ENCODE assay signal across 7 cellular contexts in the genomic region with DNA sequence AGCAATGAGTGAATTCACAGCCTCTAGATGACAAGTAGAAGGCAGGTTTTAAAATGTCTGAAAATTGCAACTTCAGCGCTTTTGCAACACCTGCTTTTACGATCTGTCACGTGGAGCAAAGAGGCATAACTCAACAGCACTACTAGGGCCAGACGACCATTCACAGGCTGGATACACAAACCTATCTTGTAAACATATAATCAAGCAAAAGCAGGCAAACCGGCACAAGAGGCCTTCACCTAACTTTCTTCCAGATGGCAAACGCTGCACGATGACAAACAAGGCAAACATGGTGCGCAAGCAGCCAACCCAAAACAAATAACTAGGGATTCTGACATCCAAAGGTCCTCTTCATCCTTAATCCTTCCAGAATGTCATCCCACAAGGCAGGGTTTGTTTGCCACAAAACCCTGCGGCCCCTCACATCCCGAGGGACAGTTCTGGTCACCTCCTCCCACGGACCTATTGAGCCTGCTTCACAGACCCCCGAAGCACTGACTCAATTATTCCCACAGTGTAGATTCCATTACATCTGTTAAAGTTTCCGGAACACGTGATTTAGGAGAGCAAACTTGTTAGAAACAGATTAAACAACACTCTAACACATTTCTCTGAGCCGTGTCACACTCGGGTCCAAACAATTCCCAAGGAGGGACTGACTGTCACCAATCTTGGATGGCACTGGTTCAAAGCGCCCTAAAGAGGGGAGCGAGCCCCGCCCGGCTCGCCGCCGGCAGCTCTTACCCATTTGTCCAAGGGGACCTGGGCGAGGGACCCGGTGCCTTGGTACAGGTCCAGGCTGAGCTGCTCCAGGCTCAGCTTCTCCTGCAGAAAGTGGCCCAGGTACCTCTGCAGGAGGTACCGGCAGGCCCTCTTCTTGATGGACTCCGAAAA. TPM values are rescaled to one million over a fixed set of nuclear protein-coding genes. Genes with fewer than 3 reads are reported as not detected.
DNase-seq lines count a peak whose midpoint lies in the region; ATAC-seq, FAIRE-seq and TF ChIP-seq lines count a peak whose summit lies in the region.

No MANE protein-coding gene starts in this region.

- TF ChIP-seq CTCF in dorsolateral prefrontal cortex (IDR thresholded peaks at IDR 0.05 in 54 of 56, conservative IDR thresholded peaks at IDR 0.05 in 2 of 56; ENCODE audit: low read depth in 1 of 56, partially characterized antibody in 56 of 56), result no peak

- no peaks in the 10 kb centered on the region for H3K9me3 Mint-ChIP-seq in activated CD4-positive, alpha-beta T cell treated with anti-CD3 and anti-CD28 coated beads, Interleukin-2, amount 10 ng/mL, durations not matched to agents 24 days and 14 days

- peaks cover 12% of the 10 kb centered on the region for H3K36me3 Mint-ChIP-seq in activated CD4-positive, alpha-beta T cell treated with anti-CD3 and anti-CD28 coated beads, Interleukin-2, amount 10 ng/mL, durations not matched to agents 24 days and 14 days (ENCODE audit: low read depth)

- H3K27me3 ChIP-seq in dorsolateral prefrontal cortex, result no peaks in the 10 kb centered on the region

- peak overlapping the region; percentile 66 to 98 (median 92) for H3K27ac ChIP-seq in dorsolateral prefrontal cortex

- H3K27ac Mint-ChIP-seq in activated CD4-positive, alpha-beta T cell treated with anti-CD3 and anti-CD28 coated beads, Interleukin-2, amount 10 ng/mL, durations not matched to agents 24 days and 14 days, result peak overlapping the region; percentile 96

- peak overlapping the region; percentile 96 for H3K4me3 Mint-ChIP-seq in activated CD4-positive, alpha-beta T cell treated with anti-CD3 and anti-CD28 coated beads, Interleukin-2, amount 10 ng/mL, durations not matched to agents 24 days and 14 days

- H3K4me3 ChIP-seq in dorsolateral prefrontal cortex, result peak overlapping the region; percentile 83 to 100 (median 98)

- ATAC-seq in HG03025 (IDR thresholded peaks at IDR 0.05; ENCODE audit: low FRiP score, unreplicated experiment), result peak; percentile 9

- peak; percentile 76 for FAIRE-seq in GM18507 (lab: Jason Lieb, UNC)

- no peaks in the 10 kb centered on the region for H3K27me3 Mint-ChIP-seq in activated CD4-positive, alpha-beta T cell treated with anti-CD3 and anti-CD28 coated beads, Interleukin-2, amount 10 ng/mL, durations not matched to agents 24 days and 14 days

- DNase-seq in GM18507 (ENCODE audit: extremely low spot score, insufficient read length, low read depth), result no peak
- peak; percentile 35 for DNase-seq in NCI-H460 (ENCODE audit: extremely low read depth, low read depth)
- peak; percentile 86 for DNase-seq in activated CD4-positive, alpha-beta T cell treated with anti-CD3 and anti-CD28 coated beads, Interleukin-2, amount 10 ng/mL, durations not matched to agents 24 days and 14 days
- peak in 3 of 10 donors; percentile 28 to 57 (median 41) for DNase-seq in dorsolateral prefrontal cortex
- DNase-seq in lung microvascular endothelial cell (ENCODE audit: low read depth in 2 of 2), result peak; percentile 52 to 91
- peak; percentile 6 for DNase-seq in stimulated activated CD8-positive, alpha-beta memory T cell treated with anti-CD3 and anti-CD28 coated beads, Interleukin-4, amount 100 ng/mL, for 24 hours (ENCODE audit: low read depth)

- intact Hi-C loops in activated CD4-positive, alpha-beta T cell treated with anti-CD3 and anti-CD28 coated beads, Interleukin-2, amount 10 ng/mL, durations not matched to agents 24 days and 14 days (cut with micrococcal nuclease), result loop anchor here (1.0 to 5.0 kb wide), 2 partner anchors 435 to 828 kb away; a partner anchor contains a TSS
- intact Hi-C loops in dorsolateral prefrontal cortex (cut with DNase I), result loop anchor here (2.0 to 10.0 kb wide), 3 partner anchors 60 to 140 kb away; a partner anchor contains a TSS

- peaks cover 34% of the 10 kb centered on the region for H3K4me1 Mint-ChIP-seq in activated CD4-positive, alpha-beta T cell treated with anti-CD3 and anti-CD28 coated beads, Interleukin-2, amount 10 ng/mL, durations not matched to agents 24 days and 14 days

RNA-seq across cellular contexts. Expression of a gene that starts 0.8 kb away (rescaled TPM):
- 10.1 and 13.1 TPM in 2 replicates for total RNA-seq in NCI-H460 (2014; rRNA removed; shearing (Covaris generic))
- 5.9 and 7.8 TPM in 2 replicates for polyA plus RNA-seq in NCI-H460 (2014; cell fraction: nucleus; rRNA removed)
- total RNA-seq in activated CD4-positive, alpha-beta T cell treated with anti-CD3 and anti-CD28 coated beads, Interleukin-2, amount 10 ng/mL, durations not matched to agents 24 days and 14 days, result 22.8 and 26.1 TPM in 2 replicates
- total RNA-seq in dorsolateral prefrontal cortex (10 to 100 TPM; 35.1 to 92.2 (median 66.5) TPM), lung microvascular endothelial cell (12.6 and 15.7 TPM in 2 replicates)

RNA-seq across cellular contexts. Expression of a gene that starts 1.0 kb away (rescaled TPM):
- 38.6 and 44.0 TPM in 2 replicates for total RNA-seq in NCI-H460 (2014; rRNA removed; shearing (Covaris generic))
- polyA plus RNA-seq in NCI-H460 (2014; cell fraction: nucleus; rRNA removed), result 25.1 and 31.9 TPM in 2 replicates
- total RNA-seq in activated CD4-positive, alpha-beta T cell treated with anti-CD3 and anti-CD28 coated beads, Interleukin-2, amount 10 ng/mL, durations not matched to agents 24 days and 14 days, result 16.3 and 19.3 TPM in 2 replicates
- 10 to 100 TPM; 14.6 to 47.7 (median 30.5) TPM for total RNA-seq in dorsolateral prefrontal cortex
- total RNA-seq in lung microvascular endothelial cell, result 22.6 and 26.6 TPM in 2 replicates

RNA-seq across cellular contexts. Expression of a gene that starts 29.6 kb away (rescaled TPM):
- total RNA-seq in NCI-H460 (2014; rRNA removed; shearing (Covaris generic)), result 0.40 and 0.72 TPM in 2 replicates
- 1.8 TPM in 1 of 2 replicates, not detected in the other for polyA plus RNA-seq in NCI-H460 (2014; cell fraction: nucleus; rRNA removed)
- 0.28 TPM in 1 of 2 replicates, not detected in the other for total RNA-seq in activated CD4-positive, alpha-beta T cell treated with anti-CD3 and anti-CD28 coated beads, Interleukin-2, amount 10 ng/mL, durations not matched to agents 24 days and 14 days
- total RNA-seq in dorsolateral prefrontal cortex (1 to 10 TPM in 116 of 120 experiments, under 1 TPM in 4; 0.59 to 8.0 (median 3.0) TPM), lung microvascular endothelial cell (0.44 and 0.99 TPM in 2 replicates)
